Comparison of ENCODE assay signal across 12 cellular contexts in genomic region chr17:6712854-6713129, GRCh38. TPM values are rescaled to one million over a fixed set of nuclear protein-coding genes. Genes with fewer than 3 reads are reported as not detected.
A peak's percentile ranks its signal among the peaks of the same experiment; 100 is the strongest.
DNase-seq lines count a peak whose midpoint lies in the region; ATAC-seq and TF ChIP-seq lines count a peak whose summit lies in the region.
"Had no signal": no experiment of that assay in that cellular context is flagged by ENCODE, and none has a peak within 500 bp of the region (broad histone marks: within the 10 kb centered on the region; RNA-seq: fewer than 3 reads in every experiment).

No MANE protein-coding gene starts in this region.

- peaks cover 59% of the 10 kb centered on the region for H3K27me3 Mint-ChIP-seq in activated CD8-positive, alpha-beta T cell treated with anti-CD3 and anti-CD28 coated beads, Interleukin-2, amount 10 ng/mL, durations not matched to agents 7 days and 5 days (ENCODE audit: low read depth)

- CTCF ChIA-PET in SK-N-SH (lab: Yijun Ruan, JAX) = interaction anchor here (0.6 kb wide), 2 partner anchors 201 to 1243 kb away, joined by 3 read pairs; no protein-coding TSS in a partner anchor
- CTCF ChIA-PET in activated CD8-positive, alpha-beta T cell treated with anti-CD3 and anti-CD28 coated beads, Interleukin-2, amount 10 ng/mL, durations not matched to agents 7 days and 5 days (lab: Charles Lee) = interaction anchor here (1.2 kb wide), 1 partner anchor 46 kb away, joined by 3 read pairs; no protein-coding TSS in a partner anchor

- H3K27me3 ChIP-seq in SK-N-SH (ENCODE audit: insufficient read depth) (peaks cover 57% of the 10 kb centered on the region), hepatocyte (peaks cover 18% of the 10 kb centered on the region), psoas muscle (ENCODE audit: insufficient read depth in 3 of 3, low read length in 2 of 3) (peaks cover 0 to 56% (median 11%) of the 10 kb centered on the region in 3 donors)

- no peak overlapping the region for H2AFZ ChIP-seq in SK-N-SH (ENCODE audit: low read depth)
- H2AFZ ChIP-seq in hepatocyte = peak overlapping the region; percentile 69

- ATAC-seq in SK-N-SH treated with all-trans-retinoic acid at 6 μM for 48 hours = no peak
- no peak for ATAC-seq in activated CD8-positive, alpha-beta T cell treated with anti-CD3 and anti-CD28 coated beads, Interleukin-2, amount 10 ng/mL, durations not matched to agents 7 days and 5 days
- no peak for ATAC-seq in psoas muscle

- H3K36me3 Mint-ChIP-seq in activated CD8-positive, alpha-beta T cell treated with anti-CD3 and anti-CD28 coated beads, Interleukin-2, amount 10 ng/mL, durations not matched to agents 7 days and 5 days (ENCODE audit: low read depth) = no peaks in the 10 kb centered on the region

- H3K4me1 ChIP-seq in SK-N-SH (ENCODE audit: control insufficient read depth in 1 of 2, insufficient read depth in 2 of 2, low read depth in 1 of 2, low read length in 1 of 2) = no peaks in the 10 kb centered on the region
- H3K4me1 ChIP-seq in hepatocyte (ENCODE audit: insufficient read depth) = peaks cover 7% of the 10 kb centered on the region
- H3K4me1 ChIP-seq in psoas muscle = no peaks in the 10 kb centered on the region

- no peak overlapping the region; the same call in 1 of the 2 replicates for H3K4me2 ChIP-seq in SK-N-SH
- peak overlapping the region; percentile 88 for H3K4me2 ChIP-seq in hepatocyte

- no peak overlapping the region for H3K27ac Mint-ChIP-seq in activated CD8-positive, alpha-beta T cell treated with anti-CD3 and anti-CD28 coated beads, Interleukin-2, amount 10 ng/mL, durations not matched to agents 7 days and 5 days

- peak; percentile 8 for DNase-seq in SK-N-SH
- DNase-seq in activated CD8-positive, alpha-beta T cell treated with anti-CD3 and anti-CD28 coated beads, Interleukin-2, amount 10 ng/mL, durations not matched to agents 7 days and 5 days = no peak
- DNase-seq in hepatocyte (ENCODE audit: low spot score) = no peak
- no peak for DNase-seq in psoas muscle
- DNase-seq in NCI-H1105 (lab: John Stamatoyannopoulos, UW) = no peak
- no peak for DNase-seq in EL
- DNase-seq in GM19238 (ENCODE audit: insufficient read length, low spot score) = no peak
- DNase-seq: GF-D8, NCI-H2227 treated with DMSO at 0.1 percent for 48 hours had no signal

- TF ChIP-seq EP300 in SK-N-SH (IDR thresholded peaks at IDR 0.05; ENCODE audit: borderline replicate concordance in 1 of 2, low read depth in 1 of 2, low read length in 1 of 2) = no peak

- no peaks in the 10 kb centered on the region for H3K9me2 ChIP-seq in SK-N-SH
- no peaks in the 10 kb centered on the region for H3K9me2 ChIP-seq in hepatocyte (replicated peaks; ENCODE audit: insufficient read depth)

- H3K36me3 ChIP-seq in SK-N-SH (replicated peaks in 1 of 2; ENCODE audit: control insufficient read depth in 1 of 2, insufficient read depth in 2 of 2, low read length in 1 of 2) (no peaks in the 10 kb centered on the region), hepatocyte (replicated peaks; ENCODE audit: insufficient read depth, low read depth) (no peaks in the 10 kb centered on the region), psoas muscle (ENCODE audit: insufficient read depth in 1 of 2, low read depth in 1 of 2) (no peaks in the 10 kb centered on the region)

- peaks cover 25% of the 10 kb centered on the region for H3K4me1 Mint-ChIP-seq in activated CD8-positive, alpha-beta T cell treated with anti-CD3 and anti-CD28 coated beads, Interleukin-2, amount 10 ng/mL, durations not matched to agents 7 days and 5 days (ENCODE audit: low read depth)

- H3K79me2 ChIP-seq in SK-N-SH (ENCODE audit: insufficient read depth) (no peaks in the 10 kb centered on the region), hepatocyte (no peaks in the 10 kb centered on the region)

- TF ChIP-seq CTCF in SK-N-SH (IDR thresholded peaks at IDR 0.05) = no peak
- TF ChIP-seq CTCF in hepatocyte (IDR thresholded peaks at IDR 0.05; ENCODE audit: poor library complexity) = no peak
- TF ChIP-seq CTCF in psoas muscle (IDR thresholded peaks at IDR 0.05) = no peak

- H3K27ac ChIP-seq in SK-N-SH (ENCODE audit: low read depth in 2 of 2, low read length in 1 of 2) (no peak overlapping the region), hepatocyte (no peak overlapping the region), psoas muscle (no peak overlapping the region)
- H3K27ac ChIP-seq: 22Rv1 had no signal

- H3K4me3 ChIP-seq in SK-N-SH (ENCODE audit: low read depth in 2 of 2, low read length in 1 of 2) (no peak overlapping the region), hepatocyte (no peak overlapping the region), psoas muscle (peak overlapping the region; percentile 56)

- no peaks in the 10 kb centered on the region for H4K20me1 ChIP-seq in SK-N-SH (ENCODE audit: insufficient read depth)
- H4K20me1 ChIP-seq in hepatocyte (ENCODE audit: insufficient read depth, poor library complexity, severe bottlenecking) = no peaks in the 10 kb centered on the region

- no peaks in the 10 kb centered on the region for H3F3A ChIP-seq in SK-N-SH (replicated peaks; ENCODE audit: insufficient read depth)

- POLR2A ChIA-PET in SK-N-SH (lab: Yijun Ruan, JAX) = no interaction called here
- POLR2A ChIA-PET in activated CD8-positive, alpha-beta T cell treated with anti-CD3 and anti-CD28 coated beads, Interleukin-2, amount 10 ng/mL, durations not matched to agents 7 days and 5 days (lab: Charles Lee) = no interaction called here

- H3K9me3 ChIP-seq in SK-N-SH = no peaks in the 10 kb centered on the region
- no peaks in the 10 kb centered on the region for H3K9me3 ChIP-seq in hepatocyte (ENCODE audit: low read depth)
- peaks cover 6% of the 10 kb centered on the region for H3K9me3 ChIP-seq in psoas muscle

- no peak for TF ChIP-seq RAD21 in SK-N-SH (IDR thresholded peaks at IDR 0.05; ENCODE audit: low read length)

- 17% methylated on average over 3 of the region's 14 CpGs for WGBS in SK-N-SH (ENCODE audit: low lambda C conversion rate)
- WGBS in hepatocyte (ENCODE audit: low lambda C conversion rate, missing lambda C conversion rate) = 25% methylated on average over 14 of the region's 14 CpGs
- WGBS in psoas muscle, 3 donors = 10 to 17% (median 11%) methylated on average over 11 to 14 of the region's 14 CpGs

- peak overlapping the region; percentile 10 for H3K4me3 Mint-ChIP-seq in activated CD8-positive, alpha-beta T cell treated with anti-CD3 and anti-CD28 coated beads, Interleukin-2, amount 10 ng/mL, durations not matched to agents 7 days and 5 days

- no peaks in the 10 kb centered on the region for H3K9me3 Mint-ChIP-seq in activated CD8-positive, alpha-beta T cell treated with anti-CD3 and anti-CD28 coated beads, Interleukin-2, amount 10 ng/mL, durations not matched to agents 7 days and 5 days (ENCODE audit: insufficient read depth)

- H3K9ac ChIP-seq in SK-N-SH = no peak overlapping the region

- intact Hi-C loops in psoas muscle (cut with DNase I) = no loop called here

TF ChIP-seq in SK-N-SH, 30 proteins besides CTCF, POLR2A, EP300 and RAD21 (continues in another document):
- TF ChIP-seq EZH2phosphoT487 (IDR thresholded peaks at IDR 0.05; ENCODE audit: borderline replicate concordance, low read depth) = no peak
- no peak for TF ChIP-seq CHD2 (IDR thresholded peaks at IDR 0.05; ENCODE audit: low read length, partially characterized antibody)
- TF ChIP-seq RFX5 (IDR thresholded peaks at IDR 0.05; ENCODE audit: low read length) = no peak
- no peak for TF ChIP-seq SIN3A (IDR thresholded peaks at IDR 0.05; ENCODE audit: borderline replicate concordance, low read depth, low read length)
- no peak for TF ChIP-seq GABPA (IDR thresholded peaks at IDR 0.05; ENCODE audit: low read depth)
- no peak for TF ChIP-seq NFIC (IDR thresholded peaks at IDR 0.05; ENCODE audit: borderline replicate concordance)
- TF ChIP-seq MAX (IDR thresholded peaks at IDR 0.05; ENCODE audit: low read depth) = no peak
- TF ChIP-seq MEF2A (IDR thresholded peaks at IDR 0.05; ENCODE audit: borderline replicate concordance, low read depth) = no peak
- TF ChIP-seq POLR2AphosphoS5 (IDR thresholded peaks at IDR 0.05; ENCODE audit: low read depth, low read length) = no peak

TF ChIP-seq in SK-N-SH treated with all-trans-retinoic acid at 6 μM for 48 hours, 23 proteins besides CTCF, POLR2A, EP300 and RAD21 (continues in another document):
- no peak for TF ChIP-seq ZFP3 (CRISPR knock-in tag; IDR thresholded peaks at IDR 0.05)
- no peak for TF ChIP-seq TCF4 (CRISPR knock-in tag; IDR thresholded peaks at IDR 0.05; ENCODE audit: borderline replicate concordance)
- TF ChIP-seq ARNTL (CRISPR knock-in tag; IDR thresholded peaks at IDR 0.05; ENCODE audit: borderline replicate concordance, low read depth) = no peak
- no peak for TF ChIP-seq ZNF565 (CRISPR knock-in tag; conservative IDR thresholded peaks at IDR 0.05; ENCODE audit: low read depth)
- TF ChIP-seq RARB (CRISPR knock-in tag; IDR thresholded peaks at IDR 0.05) = no peak
- TF ChIP-seq ZFP30 (CRISPR knock-in tag; IDR thresholded peaks at IDR 0.05) = no peak
- TF ChIP-seq BACH2 (CRISPR knock-in tag; IDR thresholded peaks at IDR 0.05; ENCODE audit: borderline replicate concordance) = no peak

RNA-seq across cellular contexts. Expression of gene SLC13A5, which starts 0.4 kb away (rescaled TPM):
- not detected in 2 replicates for polyA plus RNA-seq in SK-N-SH (2012; rRNA removed)
- not detected in 2 replicates for polyA plus RNA-seq in SK-N-SH (2012; cell fraction: cytosol; rRNA removed)
- not detected in 2 replicates for polyA plus RNA-seq in SK-N-SH (2012; cell fraction: nucleus; rRNA removed)
- not detected for total RNA-seq in activated CD8-positive, alpha-beta T cell treated with anti-CD3 and anti-CD28 coated beads, Interleukin-2, amount 10 ng/mL, durations not matched to agents 7 days and 5 days
- total RNA-seq in hepatocyte = 15.2 and 18.5 TPM in 2 replicates
- 7.3 and 7.5 TPM in 2 replicates for polyA plus RNA-seq in hepatocyte
- total RNA-seq in psoas muscle = under 1 TPM in 1 of 4 donors, not detected in 3; 0.17 TPM
- polyA plus RNA-seq in psoas muscle = under 1 TPM in 2 of 3 donors, not detected in 1; 0.01 to 0.03 TPM
- total RNA-seq: H4 had no signal

RNA-seq across cellular contexts. Expression of gene XAF1, which starts 43.1 kb away (rescaled TPM):
- polyA plus RNA-seq in SK-N-SH (2012; rRNA removed) = 0.02 and 0.03 TPM in 2 replicates
- polyA plus RNA-seq in SK-N-SH (2012; cell fraction: cytosol; rRNA removed) = 0.01 TPM in 2 replicates
- polyA plus RNA-seq in SK-N-SH (2012; cell fraction: nucleus; rRNA removed) = 0.23 and 0.35 TPM in 2 replicates
- total RNA-seq in activated CD8-positive, alpha-beta T cell treated with anti-CD3 and anti-CD28 coated beads, Interleukin-2, amount 10 ng/mL, durations not matched to agents 7 days and 5 days = 100 to 1,000 TPM; 298 to 306 TPM
- total RNA-seq in hepatocyte = 3.3 and 4.1 TPM in 2 replicates
- polyA plus RNA-seq in hepatocyte = 1.2 and 1.9 TPM in 2 replicates
- 10 to 100 TPM in 2 of 4 donors, 1 to 10 TPM in 2; 6.9 to 14.0 (median 9.8) TPM for total RNA-seq in psoas muscle
- 1 to 10 TPM; 3.7 to 7.4 (median 7.4) TPM for polyA plus RNA-seq in psoas muscle

Comparison
In these comparisons a context has a peak if more than half of its experiments do, and no peak if none do; other contexts are left out.
1. RNA of gene SLC13A5, which starts 0.4 kb away (total RNA-seq): 15.2 to 18.5 TPM in hepatocyte; 0.17 TPM in psoas muscle and not detected in activated CD8-positive, alpha-beta T cell treated with anti-CD3 and anti-CD28 coated beads, Interleukin-2, amount 10 ng/mL, durations not matched to agents 7 days and 5 days; every median in the first group is over 10 times any median in the second.
2. RNA of gene XAF1, which starts 43.1 kb away (total RNA-seq): 298 to 306 TPM in activated CD8-positive, alpha-beta T cell treated with anti-CD3 and anti-CD28 coated beads, Interleukin-2, amount 10 ng/mL, durations not matched to agents 7 days and 5 days; 6.9 to 14.0 TPM in psoas muscle and 3.3 to 4.1 TPM in hepatocyte; every median in the first group is over 10 times any median in the second.